ENCODE assay signal across 1 cellular context in genomic region chr7:76108540-76109233, GRCh38.
TF ChIP-seq lines count a peak whose summit lies in the region.

No MANE protein-coding gene starts in this region.

TF ChIP-seq in HepG2, 621 proteins besides CTCF, POLR2A, EP300 and RAD21 (continued from another document):
- no peak for TF ChIP-seq ZNF513 (CRISPR knock-in tag; conservative IDR thresholded peaks at IDR 0.05)
